22 cellular contexts compared by ENCODE assay signal in the genomic region with DNA sequence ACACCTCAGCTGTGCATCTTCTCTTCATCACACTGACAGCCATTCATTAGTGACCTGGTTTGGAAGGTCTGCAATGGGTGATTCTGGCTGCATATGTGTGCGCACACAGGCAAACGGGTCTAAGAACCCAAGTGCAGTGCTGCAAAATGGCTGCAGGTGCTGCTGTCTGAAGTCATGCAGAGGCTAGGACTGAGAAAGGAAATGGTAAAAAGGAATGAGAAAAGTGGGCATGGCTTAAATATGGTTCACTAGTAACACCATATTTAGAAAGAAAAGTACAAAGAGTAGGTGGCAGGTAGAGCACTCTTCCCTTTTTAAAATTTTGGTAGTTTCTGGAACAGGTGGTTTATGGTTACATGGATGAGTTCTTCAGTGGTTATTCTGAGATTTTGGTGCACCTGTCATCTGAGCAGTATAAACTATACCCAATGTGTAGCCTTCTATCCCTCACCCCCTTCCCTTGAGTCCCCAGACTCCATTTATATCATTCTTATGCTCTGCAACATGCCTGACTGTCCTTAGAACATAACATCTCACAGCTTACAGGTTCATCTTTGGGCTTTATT.
A peak's percentile ranks its signal among the peaks of the same experiment; 100 is the strongest.
DNase-seq lines count a peak whose midpoint lies in the region; ATAC-seq and TF ChIP-seq lines count a peak whose summit lies in the region.
"Had no signal": no experiment of that assay in that cellular context is flagged by ENCODE, and none has a peak within 500 bp of the region (broad histone marks: within the 10 kb centered on the region; RNA-seq: fewer than 3 reads in every experiment).

No MANE protein-coding gene starts in this region.

- TF ChIP-seq POLR2A in heart left ventricle (IDR thresholded peaks at IDR 0.05) = no peak

- DNase-seq in ascending aorta (ENCODE audit: low spot score in 2 of 2) = no peak
- DNase-seq in dorsolateral prefrontal cortex = no peak
- no peak for DNase-seq in heart left ventricle
- DNase-seq in anterior cingulate cortex (lab: John Stamatoyannopoulos, UW) = no peak
- DNase-seq: activated gamma-delta T cell; AML-193; DMS79 treated with DMSO at 0.1 percent for 48 hours; gastrocnemius medialis; H7; mesendoderm; naive thymus-derived CD8-positive, alpha-beta T cell; NCI-H524 treated with DMSO at 0.1 percent for 48 hours; OCI-M1; stimulated activated CD4-positive, alpha-beta T cell treated with anti-CD3 and anti-CD28 coated beads, Interleukin-1b, Interleukin-23, amount 100 ng/mL, for 48 hours; stimulated activated naive CD8-positive, alpha-beta T cell treated with anti-CD3 and anti-CD28 coated beads, Interleukin-15, Interleukin-2, amounts not matched to agents 100 U/mL and 50 U/mL, for 24 hours; transverse colon; WERI-Rb-1 had no signal

- intact Hi-C loops in ascending aorta (cut with DNase I) = no loop called here
- intact Hi-C loops in dorsolateral prefrontal cortex (cut with DNase I) = no loop called here
- intact Hi-C loops in heart left ventricle (cut with DNase I) = loop anchor here in 2 of 10 donors (5.0 to 10.0 kb wide), 2 partner anchors 72 to 199 kb away; no protein-coding TSS in a partner anchor

- no peaks in the 10 kb centered on the region for H3K9me3 ChIP-seq in ascending aorta
- no peaks in the 10 kb centered on the region for H3K9me3 ChIP-seq in heart left ventricle
- H3K9me3 ChIP-seq: gastrocnemius medialis, transverse colon had no signal

- H3K27me3 ChIP-seq in ascending aorta (no peaks in the 10 kb centered on the region), dorsolateral prefrontal cortex (peaks cover 0 to 14% (median 0%) of the 10 kb centered on the region in 45 donors), heart left ventricle (peaks cover 0 to 5% (median 0%) of the 10 kb centered on the region in 9 donors)
- H3K27me3 ChIP-seq: gastrocnemius medialis, transverse colon had no signal

- TF ChIP-seq CTCF in ascending aorta (IDR thresholded peaks at IDR 0.05) (no peak), dorsolateral prefrontal cortex (IDR thresholded peaks at IDR 0.05 in 54 of 56, conservative IDR thresholded peaks at IDR 0.05 in 2 of 56; ENCODE audit: low read depth in 1 of 56, partially characterized antibody in 56 of 56) (no peak), heart left ventricle (IDR thresholded peaks at IDR 0.05) (no peak)

- WGBS in heart left ventricle, 4 donors = 66 to 91% (median 77%) methylated on average over 2 of the region's 2 CpGs

- ATAC-seq in GM19035 (IDR thresholded peaks at IDR 0.05; ENCODE audit: unreplicated experiment) (peak; percentile 52), GM21723 (IDR thresholded peaks at IDR 0.05; ENCODE audit: unreplicated experiment) (peak; percentile 83), HG03442 (IDR thresholded peaks at IDR 0.05; ENCODE audit: unreplicated experiment) (peak; percentile 64), heart left ventricle (no peak)
- ATAC-seq: gastrocnemius medialis; naive thymus-derived CD8-positive, alpha-beta T cell; stimulated activated naive CD8-positive, alpha-beta T cell treated with anti-CD3 and anti-CD28 coated beads, Interleukin-15, Interleukin-2, amounts not matched to agents 100 U/mL and 50 U/mL, for 24 hours had no signal

- H3K4me1 ChIP-seq in ascending aorta (no peaks in the 10 kb centered on the region), heart left ventricle (peaks cover 0 to 5% (median 0%) of the 10 kb centered on the region in 12 donors)
- H3K4me1 ChIP-seq: gastrocnemius medialis, parathyroid adenoma, transverse colon had no signal

- H3K27ac ChIP-seq in ascending aorta = no peak overlapping the region
- no peak overlapping the region for H3K27ac ChIP-seq in dorsolateral prefrontal cortex
- H3K27ac ChIP-seq in heart left ventricle = no peak overlapping the region
- H3K27ac ChIP-seq: cardiac muscle cell, gastrocnemius medialis, parathyroid adenoma, transverse colon, WERI-Rb-1 had no signal

- no peaks in the 10 kb centered on the region for H3K36me3 ChIP-seq in ascending aorta
- H3K36me3 ChIP-seq in heart left ventricle = no peaks in the 10 kb centered on the region
- H3K36me3 ChIP-seq: cardiac muscle cell, gastrocnemius medialis, transverse colon, WERI-Rb-1 had no signal

- H3K4me3 ChIP-seq in ascending aorta = no peak overlapping the region
- no peak overlapping the region for H3K4me3 ChIP-seq in dorsolateral prefrontal cortex
- H3K4me3 ChIP-seq in heart left ventricle = no peak overlapping the region
- H3K4me3 ChIP-seq: cardiac muscle cell, gastrocnemius medialis, transverse colon had no signal

Comparison
In these comparisons a context has a peak if more than half of its experiments do, and no peak if none do; other contexts are left out.
1. ATAC-seq: peak in GM19035 (single experiment), GM21723 (single experiment) and HG03442 (single experiment); none in heart left ventricle (0 of 4).